In genomic region chr1:201813226-201813625, GRCh38 we compare ENCODE assay signal across 15 cellular contexts. TPM values are rescaled to one million over a fixed set of nuclear protein-coding genes. Genes with fewer than 3 reads are reported as not detected.
DNase-seq lines count a peak whose midpoint lies in the region; ATAC-seq and TF ChIP-seq lines count a peak whose summit lies in the region.
"Had no signal": no experiment of that assay in that cellular context is flagged by ENCODE, and none has a peak within 500 bp of the region (broad histone marks: within the 10 kb centered on the region; RNA-seq: fewer than 3 reads in every experiment).

No MANE protein-coding gene starts in this region.

- H3K4me1 ChIP-seq in adipocyte (ENCODE audit: control insufficient read depth, insufficient read depth, low read length), result no peaks in the 10 kb centered on the region
- H3K4me1 ChIP-seq: HAP-1 had no signal

- H3K9me3 ChIP-seq in adipocyte (ENCODE audit: control insufficient read depth, low read length), result no peaks in the 10 kb centered on the region
- H3K9me3 ChIP-seq: HAP-1 had no signal

- peak; percentile 56 for DNase-seq in NCI-H82 (lab: John Stamatoyannopoulos, UW)
- DNase-seq in adipocyte (ENCODE audit: low read depth), result no peak
- no peak for DNase-seq in nephron progenitor cell
- DNase-seq in dermis blood vessel endothelial cell, result no peak
- DNase-seq in HUDEP-2 (lab: John Stamatoyannopoulos, UW; ENCODE audit: unreplicated experiment in 76 of 76), result no peak
- DNase-seq: COR-L47, DMS153, DND-41, GDM1, IMR-90 had no signal

- peak overlapping the region; percentile 41 for H3K9ac ChIP-seq in adipocyte (ENCODE audit: low read length)

- no peak overlapping the region for H3K4me3 Mint-ChIP-seq in nephron progenitor cell
- H3K4me3 Mint-ChIP-seq: CD8-positive, alpha-beta T cell had no signal

- no peak for TF ChIP-seq CTCF in nephron progenitor cell (IDR thresholded peaks at IDR 0.05)

- H3K27ac Mint-ChIP-seq in nephron progenitor cell, result peak overlapping the region; percentile 47
- H3K27ac Mint-ChIP-seq: CD8-positive, alpha-beta T cell had no signal

- peaks cover 2% of the 10 kb centered on the region for H3K27me3 Mint-ChIP-seq in nephron progenitor cell (ENCODE audit: low read depth, poor library complexity)

- H3K9me3 Mint-ChIP-seq in nephron progenitor cell, result no peaks in the 10 kb centered on the region
- H3K9me3 Mint-ChIP-seq: CD14-positive monocyte; CD8-positive, alpha-beta T cell had no signal

- no peak overlapping the region for H3K4me3 ChIP-seq in adipocyte (ENCODE audit: low read length)
- H3K4me3 ChIP-seq: HAP-1 had no signal

- no peaks in the 10 kb centered on the region for H3K27me3 ChIP-seq in adipocyte (replicated peaks; ENCODE audit: control insufficient read depth, insufficient read depth, low read length)

- ATAC-seq in GM19467 (IDR thresholded peaks at IDR 0.05; ENCODE audit: unreplicated experiment) (no peak), HG02623 (IDR thresholded peaks at IDR 0.05; ENCODE audit: unreplicated experiment) (no peak)
- ATAC-seq: CD8-positive, alpha-beta T cell had no signal

- peaks cover 70% of the 10 kb centered on the region for H3K36me3 Mint-ChIP-seq in nephron progenitor cell (ENCODE audit: low read depth)

- peaks cover 99% of the 10 kb centered on the region for H3K36me3 ChIP-seq in adipocyte (ENCODE audit: control insufficient read depth, insufficient read depth, low read length, severe bottlenecking)

- H3K4me1 Mint-ChIP-seq in nephron progenitor cell, result no peaks in the 10 kb centered on the region
- H3K4me1 Mint-ChIP-seq: CD14-positive monocyte had no signal

RNA-seq across cellular contexts. Expression of gene IPO9, which starts 15.7 kb away (rescaled TPM):
- 32.5 and 33.6 TPM in 2 replicates for total RNA-seq in dermis blood vessel endothelial cell
